Comparison of ENCODE assay signal across 19 cellular contexts in genomic region chr9:129574911-129575574, GRCh38. TPM values are rescaled to one million over a fixed set of nuclear protein-coding genes. Genes with fewer than 3 reads are reported as not detected.
DNase-seq lines count a peak whose midpoint lies in the region; ATAC-seq and TF ChIP-seq lines count a peak whose summit lies in the region.
"Had no signal": no experiment of that assay in that cellular context is flagged by ENCODE, and none has a peak within 500 bp of the region (broad histone marks: within the 10 kb centered on the region; RNA-seq: fewer than 3 reads in every experiment).

No MANE protein-coding gene starts in this region.

- H3K4me3 ChIP-seq in ACC112 (ENCODE audit: low read depth, low read length) (no peak overlapping the region), astrocyte of the spinal cord (ENCODE audit: low read depth, low read length) (no peak overlapping the region)
- H3K4me3 ChIP-seq: vagina had no signal

- ATAC-seq in activated T-cell treated with anti-CD3 and anti-CD28 coated beads, Interleukin-2, amount 50 U/mL, for 72 hours (replicated peaks in 1 of 2): no peak
- ATAC-seq: left ventricle myocardium superior had no signal

- DNase-seq in H4 (ENCODE audit: low spot score) (peak; percentile 46), astrocyte of the spinal cord (ENCODE audit: low read depth, low spot score) (peak; percentile 66), glutamatergic neuron (no peak), NCI-H1417 (lab: John Stamatoyannopoulos, UW) (no peak), KBM-7 (no peak)
- no peak for DNase-seq in activated CD4-positive, alpha-beta memory T cell treated with anti-CD3 and anti-CD28 coated beads for 36 hours
- no peak for DNase-seq in activated T-cell treated with anti-CD3 and anti-CD28 coated beads, Interleukin-2, amount 50 U/mL, for 72 hours
- DNase-seq: aorta, DMS153, left ventricle myocardium superior, NCI-H1694 treated with DMSO at 0.1 percent for 48 hours, NCI-H510A had no signal

- no peaks in the 10 kb centered on the region for H3K79me2 ChIP-seq in ACC112 (ENCODE audit: control insufficient read depth, insufficient read depth, low read length, unreplicated experiment)

- no peaks in the 10 kb centered on the region for H3K36me3 ChIP-seq in ACC112 (ENCODE audit: insufficient read depth, low read length)
- H3K36me3 ChIP-seq: vagina had no signal

- H3K4me1 ChIP-seq in ACC112 (ENCODE audit: control insufficient read depth, insufficient read depth, low read length, unreplicated experiment): peaks cover 18% of the 10 kb centered on the region

- CTCF ChIA-PET in activated CD4-positive, alpha-beta memory T cell treated with anti-CD3 and anti-CD28 coated beads for 36 hours (lab: Charles Lee): interaction anchor here (1.1 kb wide), 1 partner anchor 443 kb away, joined by 3 read pairs; no protein-coding TSS in a partner anchor

- H3K4me3 Mint-ChIP-seq in glutamatergic neuron (ENCODE audit: unreplicated experiment): peak overlapping the region; percentile 6
- no peak overlapping the region for H3K4me3 Mint-ChIP-seq in activated CD4-positive, alpha-beta memory T cell treated with anti-CD3 and anti-CD28 coated beads for 36 hours
- no peak overlapping the region for H3K4me3 Mint-ChIP-seq in activated T-cell treated with anti-CD3 and anti-CD28 coated beads, Interleukin-2, amount 50 U/mL, for 72 hours
- H3K4me3 Mint-ChIP-seq: B cell had no signal

- H3K27me3 Mint-ChIP-seq in glutamatergic neuron (ENCODE audit: unreplicated experiment): peaks cover 5% of the 10 kb centered on the region
- peaks cover 5% of the 10 kb centered on the region for H3K27me3 Mint-ChIP-seq in activated CD4-positive, alpha-beta memory T cell treated with anti-CD3 and anti-CD28 coated beads for 36 hours
- peaks cover 9% of the 10 kb centered on the region for H3K27me3 Mint-ChIP-seq in activated T-cell treated with anti-CD3 and anti-CD28 coated beads, Interleukin-2, amount 50 U/mL, for 72 hours (ENCODE audit: low read depth)
- H3K27me3 Mint-ChIP-seq: progenitor cell of endocrine pancreas had no signal

- no peak for TF ChIP-seq CTCF in astrocyte of the spinal cord (IDR thresholded peaks at IDR 0.05; ENCODE audit: low read depth, low read length)
- no peak for TF ChIP-seq CTCF in glutamatergic neuron (IDR thresholded peaks at IDR 0.05; ENCODE audit: partially characterized antibody, unreplicated experiment)

- in situ Hi-C loops in astrocyte of the spinal cord (cut with HindIII; ENCODE audit: low sequenced_read_pairs) (no loop called here), KBM-7 (cut with MboI; ENCODE audit: low pct_unique_long_range_greater_than_20kb, low sequenced_read_pairs) (no loop called here)

- peaks cover 6% of the 10 kb centered on the region for H3K36me3 Mint-ChIP-seq in glutamatergic neuron (ENCODE audit: unreplicated experiment)
- no peaks in the 10 kb centered on the region for H3K36me3 Mint-ChIP-seq in activated CD4-positive, alpha-beta memory T cell treated with anti-CD3 and anti-CD28 coated beads for 36 hours
- H3K36me3 Mint-ChIP-seq in activated T-cell treated with anti-CD3 and anti-CD28 coated beads, Interleukin-2, amount 50 U/mL, for 72 hours (ENCODE audit: insufficient read depth in 2 of 2): peaks cover 0 to 6% of the 10 kb centered on the region in 2 donors

- intact Hi-C loops in activated CD4-positive, alpha-beta memory T cell treated with anti-CD3 and anti-CD28 coated beads for 36 hours (cut with micrococcal nuclease): no loop called here

- H3K4me1 Mint-ChIP-seq in glutamatergic neuron (ENCODE audit: low read depth, unreplicated experiment): peaks cover 11% of the 10 kb centered on the region
- H3K4me1 Mint-ChIP-seq in activated CD4-positive, alpha-beta memory T cell treated with anti-CD3 and anti-CD28 coated beads for 36 hours (ENCODE audit: low read depth): peaks cover 19% of the 10 kb centered on the region
- H3K4me1 Mint-ChIP-seq in activated T-cell treated with anti-CD3 and anti-CD28 coated beads, Interleukin-2, amount 50 U/mL, for 72 hours (ENCODE audit: low read depth): peaks cover 27% of the 10 kb centered on the region

- peak overlapping the region; percentile 29; the same call in 1 of the 2 replicates for H3K27ac ChIP-seq in ACC112 (ENCODE audit: low read depth, low read length)
- H3K27ac ChIP-seq: vagina had no signal

- POLR2A ChIA-PET in activated CD4-positive, alpha-beta memory T cell treated with anti-CD3 and anti-CD28 coated beads for 36 hours (lab: Charles Lee): no interaction called here

- H3K27me3 ChIP-seq in ACC112 (ENCODE audit: insufficient read depth, low read length): no peaks in the 10 kb centered on the region
- H3K27me3 ChIP-seq: vagina had no signal

- peak overlapping the region; percentile 9 for H2AFZ ChIP-seq in ACC112 (ENCODE audit: low read length, unreplicated experiment)

- H3K27ac Mint-ChIP-seq in glutamatergic neuron (ENCODE audit: unreplicated experiment): no peak overlapping the region
- H3K27ac Mint-ChIP-seq in activated CD4-positive, alpha-beta memory T cell treated with anti-CD3 and anti-CD28 coated beads for 36 hours: no peak overlapping the region
- no peak overlapping the region for H3K27ac Mint-ChIP-seq in activated T-cell treated with anti-CD3 and anti-CD28 coated beads, Interleukin-2, amount 50 U/mL, for 72 hours
- H3K27ac Mint-ChIP-seq: B cell had no signal

- peaks cover 4% of the 10 kb centered on the region for H3K9me3 Mint-ChIP-seq in glutamatergic neuron (ENCODE audit: unreplicated experiment)
- peaks cover 7% of the 10 kb centered on the region for H3K9me3 Mint-ChIP-seq in activated CD4-positive, alpha-beta memory T cell treated with anti-CD3 and anti-CD28 coated beads for 36 hours
- H3K9me3 Mint-ChIP-seq in activated T-cell treated with anti-CD3 and anti-CD28 coated beads, Interleukin-2, amount 50 U/mL, for 72 hours: peaks cover 2 to 5% of the 10 kb centered on the region in 2 donors

RNA-seq across cellular contexts. Expression of gene C9orf50, which starts 45.9 kb away (rescaled TPM):
- total RNA-seq in H4 (2014; rRNA removed; shearing (Covaris generic)): not detected in 2 replicates
- 0.56 TPM for total RNA-seq in glutamatergic neuron (ENCODE audit: unreplicated experiment)
- not detected for total RNA-seq in activated CD4-positive, alpha-beta memory T cell treated with anti-CD3 and anti-CD28 coated beads for 36 hours
- total RNA-seq in activated T-cell treated with anti-CD3 and anti-CD28 coated beads, Interleukin-2, amount 50 U/mL, for 72 hours: under 1 TPM in 1 of 2 donors, not detected in 1; 0.31 TPM
- total RNA-seq: activated CD8-positive, alpha-beta memory T cell treated with anti-CD3 and anti-CD28 coated beads for 36 hours; B cell; left ventricle myocardium superior; myocyte; OCI-LY7; vagina had no signal

RNA-seq across cellular contexts. Expression of gene NTMT1, which starts 50.9 kb away (rescaled TPM):
- 42.0 and 47.8 TPM in 2 replicates for total RNA-seq in H4 (2014; rRNA removed; shearing (Covaris generic))
- total RNA-seq in glutamatergic neuron (ENCODE audit: unreplicated experiment): 62.6 TPM
- total RNA-seq in activated CD4-positive, alpha-beta memory T cell treated with anti-CD3 and anti-CD28 coated beads for 36 hours: 10 to 100 TPM; 59.9 to 64.6 TPM
- total RNA-seq in activated T-cell treated with anti-CD3 and anti-CD28 coated beads, Interleukin-2, amount 50 U/mL, for 72 hours: 10 to 100 TPM; 39.3 to 51.9 TPM

Comparison
In these comparisons a context has a peak if more than half of its experiments do, and no peak if none do; other contexts are left out.
1. DNase-seq: peak in H4 (single experiment) and astrocyte of the spinal cord (single experiment); none in glutamatergic neuron (single experiment), activated CD4-positive, alpha-beta memory T cell treated with anti-CD3 and anti-CD28 coated beads for 36 hours (single experiment), NCI-H1417 (0 of 3), KBM-7 (single experiment) and activated T-cell treated with anti-CD3 and anti-CD28 coated beads, Interleukin-2, amount 50 U/mL, for 72 hours (0 of 2).